9 cellular contexts compared by ENCODE assay signal in genomic region chr18:50401888-50402287, GRCh38. TPM values are rescaled to one million over a fixed set of nuclear protein-coding genes. Genes with fewer than 3 reads are reported as not detected.
A peak's percentile ranks its signal among the peaks of the same experiment; 100 is the strongest.
DNase-seq lines count a peak whose midpoint lies in the region; ATAC-seq and TF ChIP-seq lines count a peak whose summit lies in the region.
"Had no signal": no experiment of that assay in that cellular context is flagged by ENCODE, and none has a peak within 500 bp of the region (broad histone marks: within the 10 kb centered on the region; RNA-seq: fewer than 3 reads in every experiment).

No MANE protein-coding gene starts in this region.

- H3K36me3 ChIP-seq in iPS-18a (ENCODE audit: control insufficient read depth, low read depth, low read length) (no peaks in the 10 kb centered on the region), upper lobe of right lung (no peaks in the 10 kb centered on the region), MM.1S (replicated peaks; ENCODE audit: insufficient read depth, low read length) (no peaks in the 10 kb centered on the region)
- H3K36me3 ChIP-seq: breast epithelium had no signal

- H3K4me3 ChIP-seq in iPS-18a (ENCODE audit: low read length) = peak overlapping the region; percentile 47
- H3K4me3 ChIP-seq in upper lobe of right lung = no peak overlapping the region
- no peak overlapping the region for H3K4me3 ChIP-seq in MM.1S (ENCODE audit: low read length)
- H3K4me3 ChIP-seq: breast epithelium had no signal

- DNase-seq in Right ventricle myocardium superior (peak; percentile 66), cardiac septum (ENCODE audit: low spot score) (no peak), SHP77 (lab: John Stamatoyannopoulos, UW) (peak; percentile 65 to 87), upper lobe of right lung (peak; percentile 85), MM.1S (no peak)

- H2AFZ ChIP-seq in MM.1S (ENCODE audit: low read length) = no peak overlapping the region

- H4K20me1 ChIP-seq in MM.1S (ENCODE audit: insufficient read depth, low read length) = no peaks in the 10 kb centered on the region

- peaks cover 91% of the 10 kb centered on the region for H3K27me3 ChIP-seq in iPS-18a (ENCODE audit: control insufficient read depth, insufficient read depth, low read length)
- peaks cover 55% of the 10 kb centered on the region for H3K27me3 ChIP-seq in upper lobe of right lung
- no peaks in the 10 kb centered on the region for H3K27me3 ChIP-seq in MM.1S (replicated peaks; ENCODE audit: insufficient read depth, low read length)

- H3F3A ChIP-seq in MM.1S (ENCODE audit: insufficient read depth, low read length) = no peaks in the 10 kb centered on the region

- no peak overlapping the region for H3K27ac ChIP-seq in iPS-18a (ENCODE audit: low read length)
- H3K27ac ChIP-seq in upper lobe of right lung = no peak overlapping the region
- H3K27ac ChIP-seq in MM.1S (ENCODE audit: low read length) = no peak overlapping the region
- H3K27ac ChIP-seq: breast epithelium had no signal

- H3K79me2 ChIP-seq in MM.1S (ENCODE audit: low read length) = no peaks in the 10 kb centered on the region

- no peak overlapping the region for H3K4me2 ChIP-seq in MM.1S (ENCODE audit: low read depth, low read length)

- H3K4me1 ChIP-seq in iPS-18a (ENCODE audit: control insufficient read depth, low read depth, low read length) (peaks cover 67% of the 10 kb centered on the region), upper lobe of right lung (no peaks in the 10 kb centered on the region), MM.1S (ENCODE audit: low read length) (no peaks in the 10 kb centered on the region)
- H3K4me1 ChIP-seq: breast epithelium had no signal

- intact Hi-C loops in Right ventricle myocardium superior (cut with DNase I) (no loop called here), cardiac septum (cut with DNase I) (no loop called here), upper lobe of right lung (cut with DNase I) (no loop called here)

- peak; percentile 68 for ATAC-seq in Right ventricle myocardium superior (ENCODE audit: poor library complexity)
- peak; percentile 78 for ATAC-seq in upper lobe of right lung
- ATAC-seq in GM19023 (IDR thresholded peaks at IDR 0.05; ENCODE audit: unreplicated experiment) = no peak
- no peak for ATAC-seq in GM21367 (IDR thresholded peaks at IDR 0.05; ENCODE audit: unreplicated experiment)

- H3K9ac ChIP-seq in iPS-18a (ENCODE audit: low read length) (no peak overlapping the region), MM.1S (ENCODE audit: low read length) (no peak overlapping the region)

- TF ChIP-seq CTCF in upper lobe of right lung (IDR thresholded peaks at IDR 0.05) (no peak), MM.1S (IDR thresholded peaks at IDR 0.05; ENCODE audit: low read length) (no peak)

- H3K9me2 ChIP-seq in MM.1S (replicated peaks; ENCODE audit: insufficient read depth, low read length) = no peaks in the 10 kb centered on the region

- H3K9me3 ChIP-seq in iPS-18a (ENCODE audit: control insufficient read depth, low read depth, low read length) (no peaks in the 10 kb centered on the region), upper lobe of right lung (no peaks in the 10 kb centered on the region), MM.1S (replicated peaks; ENCODE audit: insufficient read depth, low read length) (no peaks in the 10 kb centered on the region)
- H3K9me3 ChIP-seq: breast epithelium had no signal

RNA-seq across cellular contexts. Expression of gene SKA1, which starts 27.0 kb away (rescaled TPM):
- total RNA-seq in Right ventricle myocardium superior = 0.65 TPM
- 0.13 TPM for total RNA-seq in cardiac septum
- 0.52 TPM for total RNA-seq in upper lobe of right lung

Comparison
In these comparisons a context has a peak if more than half of its experiments do, and no peak if none do; other contexts are left out.
1. DNase-seq: peak in Right ventricle myocardium superior (single experiment), SHP77 (2 of 2) and upper lobe of right lung (single experiment); none in cardiac septum (single experiment) and MM.1S (single experiment).
2. ATAC-seq: peak in Right ventricle myocardium superior (single experiment) and upper lobe of right lung (single experiment); none in GM19023 (single experiment) and GM21367 (single experiment).